Comparison of ENCODE assay signal across 8 cellular contexts in the genomic region with DNA sequence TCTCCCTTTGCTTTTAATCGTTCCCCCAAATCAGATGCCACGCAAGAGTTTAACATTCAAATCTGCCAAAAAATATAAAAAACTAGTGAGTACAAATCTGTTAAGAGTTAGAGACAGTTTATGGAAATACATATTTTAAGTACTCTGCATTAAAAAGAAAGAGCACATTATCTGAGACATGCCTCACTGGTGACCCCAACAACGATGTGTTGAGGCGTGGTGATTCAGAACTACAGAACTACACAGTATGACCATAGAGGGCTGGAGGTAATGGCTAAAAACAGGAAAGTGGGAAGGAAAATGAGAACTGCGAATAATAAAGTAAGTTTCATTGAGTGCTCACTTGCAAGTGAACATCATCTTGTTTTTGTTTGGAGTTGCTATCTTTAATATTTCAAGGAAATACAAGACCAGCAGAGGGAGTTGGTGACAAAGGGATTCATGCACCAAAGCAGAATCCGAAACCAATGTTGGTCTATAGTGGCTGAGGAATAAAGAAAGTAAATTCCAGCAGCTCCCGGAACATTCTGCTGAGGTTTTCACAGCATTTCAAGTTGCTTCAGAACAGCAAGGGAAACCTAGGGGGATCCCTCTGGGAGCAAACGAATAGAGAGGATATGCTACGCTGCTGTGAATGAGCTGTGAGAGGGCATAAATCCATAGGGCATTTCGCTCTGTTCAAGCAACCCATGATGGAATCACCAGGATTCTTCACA.
A peak's percentile ranks its signal among the peaks of the same experiment; 100 is the strongest.
DNase-seq lines count a peak whose midpoint lies in the region; ATAC-seq and TF ChIP-seq lines count a peak whose summit lies in the region.

No MANE protein-coding gene starts in this region.

- H3K4me3 ChIP-seq in esophagus squamous epithelium (peak overlapping the region in 1 of 4 donors; percentile 29), psoas muscle (peak overlapping the region; percentile 45)

- DNase-seq in DMS53 (lab: John Stamatoyannopoulos, UW) (peak; percentile 41), NCI-H526 treated with DMSO at 0.1 percent for 48 hours (lab: John Stamatoyannopoulos, UW) (peak; percentile 26), esophagus squamous epithelium (lab: John Stamatoyannopoulos, UW) (no peak), psoas muscle (no peak), DMS153 treated with DMSO at 0.1 percent for 48 hours (lab: John Stamatoyannopoulos, UW; ENCODE audit: unreplicated experiment) (no peak), GM20000 (ENCODE audit: low spot score) (no peak), GDM1 (lab: John Stamatoyannopoulos, UW) (no peak)
- no peak for DNase-seq in effector CD8-positive, alpha-beta T cell (lab: John Stamatoyannopoulos, UW)

- H3K27ac ChIP-seq in esophagus squamous epithelium (no peak overlapping the region), psoas muscle (no peak overlapping the region)

- H3K9me3 ChIP-seq in esophagus squamous epithelium, result no peaks in the 10 kb centered on the region
- no peaks in the 10 kb centered on the region for H3K9me3 ChIP-seq in psoas muscle

- 59 to 65% methylated on average over 10 of the region's 10 CpGs for WGBS in esophagus squamous epithelium, 2 donors
- WGBS in psoas muscle, 3 donors, result 61 to 67% (median 61%) methylated on average over 10 of the region's 10 CpGs

- H3K36me3 ChIP-seq in esophagus squamous epithelium (no peaks in the 10 kb centered on the region), psoas muscle (ENCODE audit: insufficient read depth in 1 of 2, low read depth in 1 of 2) (no peaks in the 10 kb centered on the region)

- peak in 5 of 6 experiments; percentile 21 to 34 (median 30) for TF ChIP-seq CTCF in esophagus squamous epithelium (IDR thresholded peaks at IDR 0.05)
- no peak for TF ChIP-seq CTCF in psoas muscle (IDR thresholded peaks at IDR 0.05)
- no peak for TF ChIP-seq CTCF in GM20000 (IDR thresholded peaks at IDR 0.05; ENCODE audit: extremely low read depth, missing control alignments)

- no peak for TF ChIP-seq POLR2A in esophagus squamous epithelium (IDR thresholded peaks at IDR 0.05)

- H3K4me1 ChIP-seq in esophagus squamous epithelium (no peaks in the 10 kb centered on the region), psoas muscle (no peaks in the 10 kb centered on the region)

- intact Hi-C loops in esophagus squamous epithelium (cut with DNase I), result no loop called here
- intact Hi-C loops in psoas muscle (cut with DNase I), result loop anchor here in 1 of 2 donors (5.0 kb wide), 1 partner anchor 108 kb away; no protein-coding TSS in a partner anchor

- ATAC-seq in psoas muscle, result peak in 1 of 4 donors; percentile 53

- H3K27me3 ChIP-seq in esophagus squamous epithelium, result no peaks in the 10 kb centered on the region
- H3K27me3 ChIP-seq in psoas muscle (ENCODE audit: insufficient read depth in 3 of 3, low read length in 2 of 3), result no peaks in the 10 kb centered on the region

Comparison
In these comparisons a context has a peak if more than half of its experiments do, and no peak if none do; other contexts are left out.
1. DNase-seq: peak in DMS53 (single experiment) and NCI-H526 treated with DMSO at 0.1 percent for 48 hours (single experiment); none in esophagus squamous epithelium (single experiment), psoas muscle (0 of 2), DMS153 treated with DMSO at 0.1 percent for 48 hours (single experiment), GM20000 (single experiment), GDM1 (single experiment) and effector CD8-positive, alpha-beta T cell (single experiment).
2. CTCF ChIP-seq: peak in esophagus squamous epithelium (5 of 6); none in psoas muscle (single experiment) and GM20000 (single experiment).